In the genomic region with DNA sequence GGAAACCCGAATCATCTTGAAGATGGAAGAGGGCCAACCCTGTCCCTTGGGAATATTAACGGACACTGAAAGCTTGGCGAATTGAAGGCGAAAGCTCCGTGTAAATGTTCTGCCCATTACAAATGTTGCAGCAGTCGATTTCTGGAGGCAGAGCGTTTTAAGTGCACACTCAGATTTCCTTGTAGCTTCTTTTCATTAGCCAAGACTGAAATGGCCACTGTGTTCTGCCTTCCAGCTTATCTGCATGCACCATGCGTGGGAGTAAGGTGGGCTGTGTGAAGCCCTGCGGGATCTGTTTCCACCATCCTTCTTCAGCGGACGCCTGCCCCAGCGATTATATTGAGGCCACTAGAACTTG, we compare ENCODE assay signal across 9 cellular contexts. TPM values are rescaled to one million over a fixed set of nuclear protein-coding genes. Genes with fewer than 3 reads are reported as not detected.
A peak's percentile ranks its signal among the peaks of the same experiment; 100 is the strongest.
DNase-seq lines count a peak whose midpoint lies in the region; ATAC-seq and TF ChIP-seq lines count a peak whose summit lies in the region.
"Had no signal": no experiment of that assay in that cellular context is flagged by ENCODE, and none has a peak within 500 bp of the region (broad histone marks: within the 10 kb centered on the region; RNA-seq: fewer than 3 reads in every experiment).

No MANE protein-coding gene starts in this region.

- no peaks in the 10 kb centered on the region for H3K4me1 ChIP-seq in uterus

- H3K9me3 Mint-ChIP-seq in stimulated activated naive CD8-positive, alpha-beta T cell treated with anti-CD3 and anti-CD28 coated beads, Interleukin-15, Interleukin-2, amounts not matched to agents 100 ng/mL and 50 ng/mL, for 24 hours = no peaks in the 10 kb centered on the region
- H3K9me3 Mint-ChIP-seq in activated CD4-positive, alpha-beta memory T cell treated with anti-CD3 and anti-CD28 coated beads, Interleukin-2, amount 10 ng/mL, durations not matched to agents 7 days and 5 days = no peaks in the 10 kb centered on the region
- peaks cover 0 to 2% (median 0%) of the 10 kb centered on the region in 6 donors for H3K9me3 Mint-ChIP-seq in immature natural killer cell

- no peak for TF ChIP-seq CTCF in uterus (IDR thresholded peaks at IDR 0.05)

- ATAC-seq in stimulated activated naive CD8-positive, alpha-beta T cell treated with anti-CD3 and anti-CD28 coated beads, Interleukin-15, Interleukin-2, amounts not matched to agents 100 U/mL and 50 U/mL, for 24 hours = no peak
- ATAC-seq in GM21526 (IDR thresholded peaks at IDR 0.05; ENCODE audit: low FRiP score, unreplicated experiment) (no peak), GM21381 (IDR thresholded peaks at IDR 0.05; ENCODE audit: unreplicated experiment) (no peak)

- DNase-seq in stimulated activated naive CD8-positive, alpha-beta T cell treated with anti-CD3 and anti-CD28 coated beads, Interleukin-15, Interleukin-2, amounts not matched to agents 100 U/mL and 50 U/mL, for 24 hours = no peak
- DNase-seq in activated CD4-positive, alpha-beta memory T cell treated with anti-CD3 and anti-CD28 coated beads, Interleukin-2, amount 10 ng/mL, durations not matched to agents 7 days and 5 days = no peak
- no peak for DNase-seq in immature natural killer cell
- peak; percentile 17 to 28 for DNase-seq in uterus
- no peak for DNase-seq in NCI-H2081 treated with DMSO at 0.1 percent for 48 hours (lab: John Stamatoyannopoulos, UW)
- DNase-seq: activated CD4-positive, alpha-beta T cell treated with anti-CD3 and anti-CD28 coated beads, Interleukin-2, amount 50 U/mL, for 1 hour had no signal

- peak overlapping the region; percentile 72 to 87 for H3K27ac ChIP-seq in uterus

- H3K36me3 ChIP-seq in uterus = no peaks in the 10 kb centered on the region

- H3K4me3 ChIP-seq in uterus = no peak overlapping the region

- intact Hi-C loops in uterus (cut with DNase I; ENCODE audit: low total_unique reads) = no loop called here

- H3K4me3 Mint-ChIP-seq in stimulated activated naive CD8-positive, alpha-beta T cell treated with anti-CD3 and anti-CD28 coated beads, Interleukin-15, Interleukin-2, amounts not matched to agents 100 ng/mL and 50 ng/mL, for 24 hours = peak overlapping the region; percentile 85
- peak overlapping the region; percentile 73 for H3K4me3 Mint-ChIP-seq in activated CD4-positive, alpha-beta memory T cell treated with anti-CD3 and anti-CD28 coated beads, Interleukin-2, amount 10 ng/mL, durations not matched to agents 7 days and 5 days
- peak overlapping the region in 4 of 5 donors; percentile 85 to 96 (median 90) for H3K4me3 Mint-ChIP-seq in immature natural killer cell

- CTCF ChIA-PET in activated CD4-positive, alpha-beta memory T cell treated with anti-CD3 and anti-CD28 coated beads, Interleukin-2, amount 10 ng/mL, durations not matched to agents 7 days and 5 days (lab: Charles Lee) = interaction anchor here (1.5 kb wide), 1 partner anchor 73 kb away, joined by 4 read pairs; no protein-coding TSS in a partner anchor

- POLR2A ChIA-PET in activated CD4-positive, alpha-beta memory T cell treated with anti-CD3 and anti-CD28 coated beads, Interleukin-2, amount 10 ng/mL, durations not matched to agents 7 days and 5 days (lab: Charles Lee) = interaction anchor here (2.8 to 4.1 kb wide), 3 partner anchors 23 to 53 kb away, joined by 12 to 23 read pairs (median 17); no protein-coding TSS in a partner anchor

- no peaks in the 10 kb centered on the region for H3K27me3 ChIP-seq in uterus

- H3K27ac Mint-ChIP-seq in stimulated activated naive CD8-positive, alpha-beta T cell treated with anti-CD3 and anti-CD28 coated beads, Interleukin-15, Interleukin-2, amounts not matched to agents 100 ng/mL and 50 ng/mL, for 24 hours = peak overlapping the region; percentile 95
- H3K27ac Mint-ChIP-seq in activated CD4-positive, alpha-beta memory T cell treated with anti-CD3 and anti-CD28 coated beads, Interleukin-2, amount 10 ng/mL, durations not matched to agents 7 days and 5 days = peak overlapping the region; percentile 84
- H3K27ac Mint-ChIP-seq in immature natural killer cell = peak overlapping the region in 3 of 6 donors; percentile 90 to 98 (median 96)

- H3K36me3 Mint-ChIP-seq in stimulated activated naive CD8-positive, alpha-beta T cell treated with anti-CD3 and anti-CD28 coated beads, Interleukin-15, Interleukin-2, amounts not matched to agents 100 ng/mL and 50 ng/mL, for 24 hours (ENCODE audit: low read depth) = peaks cover 14% of the 10 kb centered on the region
- H3K36me3 Mint-ChIP-seq in activated CD4-positive, alpha-beta memory T cell treated with anti-CD3 and anti-CD28 coated beads, Interleukin-2, amount 10 ng/mL, durations not matched to agents 7 days and 5 days (ENCODE audit: low read depth) = no peaks in the 10 kb centered on the region
- peaks cover 0 to 5% (median 4%) of the 10 kb centered on the region in 3 donors for H3K36me3 Mint-ChIP-seq in immature natural killer cell

- H3K9me3 ChIP-seq in uterus = no peaks in the 10 kb centered on the region

- TF ChIP-seq POLR2A in uterus (IDR thresholded peaks at IDR 0.05) = no peak

- H3K27me3 Mint-ChIP-seq in stimulated activated naive CD8-positive, alpha-beta T cell treated with anti-CD3 and anti-CD28 coated beads, Interleukin-15, Interleukin-2, amounts not matched to agents 100 ng/mL and 50 ng/mL, for 24 hours = no peaks in the 10 kb centered on the region
- no peaks in the 10 kb centered on the region for H3K27me3 Mint-ChIP-seq in activated CD4-positive, alpha-beta memory T cell treated with anti-CD3 and anti-CD28 coated beads, Interleukin-2, amount 10 ng/mL, durations not matched to agents 7 days and 5 days
- peaks cover 2 to 16% (median 9%) of the 10 kb centered on the region in 3 donors for H3K27me3 Mint-ChIP-seq in immature natural killer cell (ENCODE audit: low read depth in 3 of 3)

- H3K4me1 Mint-ChIP-seq in stimulated activated naive CD8-positive, alpha-beta T cell treated with anti-CD3 and anti-CD28 coated beads, Interleukin-15, Interleukin-2, amounts not matched to agents 100 ng/mL and 50 ng/mL, for 24 hours (ENCODE audit: low read depth) = peaks cover 32% of the 10 kb centered on the region
- H3K4me1 Mint-ChIP-seq in activated CD4-positive, alpha-beta memory T cell treated with anti-CD3 and anti-CD28 coated beads, Interleukin-2, amount 10 ng/mL, durations not matched to agents 7 days and 5 days = peaks cover 23% of the 10 kb centered on the region
- peaks cover 17 to 30% of the 10 kb centered on the region in 2 donors for H3K4me1 Mint-ChIP-seq in immature natural killer cell

RNA-seq across cellular contexts. Expression of a gene that starts 1.3 kb away (rescaled TPM):
- 10 to 100 TPM; 11.5 to 14.4 TPM for total RNA-seq in activated CD4-positive, alpha-beta memory T cell treated with anti-CD3 and anti-CD28 coated beads, Interleukin-2, amount 10 ng/mL, durations not matched to agents 7 days and 5 days
- polyA plus RNA-seq in immature natural killer cell = 10 to 100 TPM; 34.8 to 51.6 (median 36.9) TPM
- total RNA-seq in uterus = 100 to 1,000 TPM in 1 of 4 donors, 10 to 100 TPM in 3; 22.7 to 208 (median 32.4) TPM

RNA-seq across cellular contexts. Expression of a gene that starts 52.5 kb away (rescaled TPM):
- 10 to 100 TPM; 88.3 to 91.3 TPM for total RNA-seq in activated CD4-positive, alpha-beta memory T cell treated with anti-CD3 and anti-CD28 coated beads, Interleukin-2, amount 10 ng/mL, durations not matched to agents 7 days and 5 days
- 10 to 100 TPM; 17.1 to 58.8 (median 22.1) TPM for polyA plus RNA-seq in immature natural killer cell
- total RNA-seq in uterus = 10 to 100 TPM in 3 of 4 donors, 1 to 10 TPM in 1; 4.1 to 46.1 (median 21.2) TPM

Comparison
In these comparisons a context has a peak if more than half of its experiments do, and no peak if none do; other contexts are left out.
1. DNase-seq: peak in uterus (2 of 2); none in stimulated activated naive CD8-positive, alpha-beta T cell treated with anti-CD3 and anti-CD28 coated beads, Interleukin-15, Interleukin-2, amounts not matched to agents 100 U/mL and 50 U/mL, for 24 hours (single experiment), activated CD4-positive, alpha-beta memory T cell treated with anti-CD3 and anti-CD28 coated beads, Interleukin-2, amount 10 ng/mL, durations not matched to agents 7 days and 5 days (single experiment), immature natural killer cell (0 of 3) and NCI-H2081 treated with DMSO at 0.1 percent for 48 hours (single experiment).
2. Peak in every context shown above with its lines, with median percentiles within 50 percentile points of each other: H3K4me3 Mint-ChIP-seq.